8 cellular contexts compared by ENCODE assay signal in genomic region chr10:124744688-124745055, GRCh38. TPM values are rescaled to one million over a fixed set of nuclear protein-coding genes. Genes with fewer than 3 reads are reported as not detected.
DNase-seq lines count a peak whose midpoint lies in the region; TF ChIP-seq lines count a peak whose summit lies in the region.

No MANE protein-coding gene starts in this region.

- H3K9me3 ChIP-seq in right atrium auricular region (no peaks in the 10 kb centered on the region), sigmoid colon (no peaks in the 10 kb centered on the region)

- TF ChIP-seq CTCF in right atrium auricular region (IDR thresholded peaks at IDR 0.05) (peak in 1 of 2 donors; percentile 21), sigmoid colon (IDR thresholded peaks at IDR 0.05) (no peak)

- H3K4me1 ChIP-seq in right atrium auricular region (peaks cover 0 to 48% of the 10 kb centered on the region in 2 donors), sigmoid colon (peaks cover 0 to 49% (median 43%) of the 10 kb centered on the region in 4 donors)

- H3K4me3 ChIP-seq in right atrium auricular region (peak overlapping the region; percentile 47 to 69), sigmoid colon (peak overlapping the region; percentile 36 to 82 (median 76))

- no peak overlapping the region for H3K27ac Mint-ChIP-seq in activated naive CD4-positive, alpha-beta T cell treated with anti-CD3 and anti-CD28 coated beads for 36 hours
- peak overlapping the region; percentile 11 for H3K27ac Mint-ChIP-seq in activated T-helper 1 cell treated with anti-CD3 and anti-CD28 coated beads, Interleukin-12 subunit alpha, Interleukin-12 subunit beta, Interleukin-2, Interleukin-4 antibody, amounts not matched to agents 30 ng/mL and 10 ng/mL and 1 ng/mL, durations not matched to agents 14 hours and 24 hours and 36 hours

- TF ChIP-seq POLR2A in sigmoid colon (IDR thresholded peaks at IDR 0.05): no peak

- DNase-seq in activated naive CD4-positive, alpha-beta T cell treated with anti-CD3 and anti-CD28 coated beads for 36 hours: no peak
- no peak for DNase-seq in activated naive CD4-positive, alpha-beta T cell treated with Interleukin-2 at 50 U/mL for 16 hours
- DNase-seq in activated T-helper 1 cell treated with anti-CD3 and anti-CD28 coated beads, Interleukin-12 subunit alpha, Interleukin-12 subunit beta, Interleukin-2, Interleukin-4 antibody, amounts not matched to agents 30 ng/mL and 10 ng/mL and 1 ng/mL, durations not matched to agents 14 hours and 24 hours and 36 hours (ENCODE audit: low spot score): no peak
- DNase-seq in right atrium auricular region (ENCODE audit: low spot score) (no peak), sigmoid colon (no peak), NCI-H2227 treated with DMSO at 0.1 percent for 48 hours (lab: John Stamatoyannopoulos, UW) (no peak), NCI-H2029 treated with DMSO at 0.1 percent for 48 hours (lab: John Stamatoyannopoulos, UW) (no peak), NCI-H82 (lab: John Stamatoyannopoulos, UW) (no peak)

- TF ChIP-seq EP300 in sigmoid colon (IDR thresholded peaks at IDR 0.05): no peak

- no peaks in the 10 kb centered on the region for H3K27me3 ChIP-seq in right atrium auricular region
- H3K27me3 ChIP-seq in sigmoid colon: no peaks in the 10 kb centered on the region

- CTCF ChIA-PET in activated naive CD4-positive, alpha-beta T cell treated with anti-CD3 and anti-CD28 coated beads for 36 hours (lab: Charles Lee): interaction anchor here (0.6 to 3.9 kb wide), 9 partner anchors 12 to 214 kb away, joined by 3 to 20 read pairs (median 8); no protein-coding TSS in a partner anchor

- peak overlapping the region; percentile 71 for H3K4me3 Mint-ChIP-seq in activated naive CD4-positive, alpha-beta T cell treated with anti-CD3 and anti-CD28 coated beads for 36 hours
- peak overlapping the region; percentile 79 for H3K4me3 Mint-ChIP-seq in activated T-helper 1 cell treated with anti-CD3 and anti-CD28 coated beads, Interleukin-12 subunit alpha, Interleukin-12 subunit beta, Interleukin-2, Interleukin-4 antibody, amounts not matched to agents 30 ng/mL and 10 ng/mL and 1 ng/mL, durations not matched to agents 14 hours and 24 hours and 36 hours

- intact Hi-C loops in activated naive CD4-positive, alpha-beta T cell treated with anti-CD3 and anti-CD28 coated beads for 36 hours (cut with micrococcal nuclease): loop anchor here (1.0 to 5.0 kb wide), 5 partner anchors 47 to 747 kb away; partner anchors contain the start of genes ABRAXAS2, EEF1AKMT2 and LHPP
- intact Hi-C loops in activated T-helper 1 cell treated with anti-CD3 and anti-CD28 coated beads, Interleukin-12 subunit alpha, Interleukin-12 subunit beta, Interleukin-2, Interleukin-4 antibody, amounts not matched to agents 30 ng/mL and 10 ng/mL and 1 ng/mL, durations not matched to agents 14 hours and 24 hours and 36 hours (cut with micrococcal nuclease): loop anchor here (1.0 to 5.0 kb wide), 8 partner anchors 47 to 326 kb away; partner anchors contain the start of genes ABRAXAS2, EEF1AKMT2 and OAT
- intact Hi-C loops in sigmoid colon (cut with DNase I): loop anchor here (1.0 to 10.0 kb wide), 6 partner anchors 42 to 327 kb away; partner anchors contain the start of genes EEF1AKMT2 and OAT

- 0 to 1% methylated on average over 8 of the region's 8 CpGs for WGBS in sigmoid colon, 2 donors

- H3K36me3 Mint-ChIP-seq in activated naive CD4-positive, alpha-beta T cell treated with anti-CD3 and anti-CD28 coated beads for 36 hours (ENCODE audit: low read depth): peaks cover 1% of the 10 kb centered on the region
- H3K36me3 Mint-ChIP-seq in activated T-helper 1 cell treated with anti-CD3 and anti-CD28 coated beads, Interleukin-12 subunit alpha, Interleukin-12 subunit beta, Interleukin-2, Interleukin-4 antibody, amounts not matched to agents 30 ng/mL and 10 ng/mL and 1 ng/mL, durations not matched to agents 14 hours and 24 hours and 36 hours (ENCODE audit: low read depth): peaks cover 25% of the 10 kb centered on the region

- H3K27ac ChIP-seq in right atrium auricular region: peak overlapping the region; percentile 81 to 88
- peak overlapping the region; percentile 86 to 90 (median 89) for H3K27ac ChIP-seq in sigmoid colon

- H3K36me3 ChIP-seq in right atrium auricular region: no peaks in the 10 kb centered on the region
- H3K36me3 ChIP-seq in sigmoid colon: peaks cover 0 to 5% (median 2%) of the 10 kb centered on the region in 4 donors

- no peaks in the 10 kb centered on the region for H3K9me3 Mint-ChIP-seq in activated naive CD4-positive, alpha-beta T cell treated with anti-CD3 and anti-CD28 coated beads for 36 hours
- H3K9me3 Mint-ChIP-seq in activated T-helper 1 cell treated with anti-CD3 and anti-CD28 coated beads, Interleukin-12 subunit alpha, Interleukin-12 subunit beta, Interleukin-2, Interleukin-4 antibody, amounts not matched to agents 30 ng/mL and 10 ng/mL and 1 ng/mL, durations not matched to agents 14 hours and 24 hours and 36 hours: no peaks in the 10 kb centered on the region

- H3K4me1 Mint-ChIP-seq in activated naive CD4-positive, alpha-beta T cell treated with anti-CD3 and anti-CD28 coated beads for 36 hours (ENCODE audit: low read depth): peaks cover 50% of the 10 kb centered on the region
- peaks cover 56% of the 10 kb centered on the region for H3K4me1 Mint-ChIP-seq in activated T-helper 1 cell treated with anti-CD3 and anti-CD28 coated beads, Interleukin-12 subunit alpha, Interleukin-12 subunit beta, Interleukin-2, Interleukin-4 antibody, amounts not matched to agents 30 ng/mL and 10 ng/mL and 1 ng/mL, durations not matched to agents 14 hours and 24 hours and 36 hours (ENCODE audit: low read depth)

- H3K27me3 Mint-ChIP-seq in activated naive CD4-positive, alpha-beta T cell treated with anti-CD3 and anti-CD28 coated beads for 36 hours (ENCODE audit: low read depth): peaks cover 2% of the 10 kb centered on the region
- peaks cover 4% of the 10 kb centered on the region for H3K27me3 Mint-ChIP-seq in activated T-helper 1 cell treated with anti-CD3 and anti-CD28 coated beads, Interleukin-12 subunit alpha, Interleukin-12 subunit beta, Interleukin-2, Interleukin-4 antibody, amounts not matched to agents 30 ng/mL and 10 ng/mL and 1 ng/mL, durations not matched to agents 14 hours and 24 hours and 36 hours (ENCODE audit: insufficient read depth)

RNA-seq across cellular contexts. Expression of gene FAM53B, which starts 0.5 kb away (rescaled TPM):
- 10 to 100 TPM; 11.8 to 11.9 TPM for total RNA-seq in activated naive CD4-positive, alpha-beta T cell treated with anti-CD3 and anti-CD28 coated beads for 36 hours
- total RNA-seq in activated T-helper 1 cell treated with anti-CD3 and anti-CD28 coated beads, Interleukin-12 subunit alpha, Interleukin-12 subunit beta, Interleukin-2, Interleukin-4 antibody, amounts not matched to agents 30 ng/mL and 10 ng/mL and 1 ng/mL, durations not matched to agents 14 hours and 24 hours and 36 hours: 31.8 and 32.7 TPM in 2 replicates
- total RNA-seq in right atrium auricular region: 10 to 100 TPM; 30.3 to 31.1 TPM
- 10 to 100 TPM; 32.3 to 36.6 (median 34.4) TPM for total RNA-seq in sigmoid colon
- polyA plus RNA-seq in sigmoid colon: 10 to 100 TPM in 2 of 3 donors, 1 to 10 TPM in 1; 9.6 to 36.4 (median 12.0) TPM

RNA-seq across cellular contexts. Expression of gene EEF1AKMT2, which starts 47.0 kb away (rescaled TPM):
- total RNA-seq in activated naive CD4-positive, alpha-beta T cell treated with anti-CD3 and anti-CD28 coated beads for 36 hours: 10 to 100 TPM; 22.5 to 25.5 TPM
- total RNA-seq in activated T-helper 1 cell treated with anti-CD3 and anti-CD28 coated beads, Interleukin-12 subunit alpha, Interleukin-12 subunit beta, Interleukin-2, Interleukin-4 antibody, amounts not matched to agents 30 ng/mL and 10 ng/mL and 1 ng/mL, durations not matched to agents 14 hours and 24 hours and 36 hours: 20.5 and 21.3 TPM in 2 replicates
- total RNA-seq in right atrium auricular region (10 to 100 TPM in 1 of 2 donors, 1 to 10 TPM in 1; 9.6 to 10.2 TPM), sigmoid colon (10 to 100 TPM in 3 of 4 donors, 1 to 10 TPM in 1; 10.0 to 19.7 (median 15.5) TPM)
- 10 to 100 TPM; 11.0 to 15.7 (median 15.6) TPM for polyA plus RNA-seq in sigmoid colon

RNA-seq across cellular contexts. Expression of gene ABRAXAS2, which starts 56.9 kb away (rescaled TPM):
- 10 to 100 TPM; 16.6 to 17.9 TPM for total RNA-seq in activated naive CD4-positive, alpha-beta T cell treated with anti-CD3 and anti-CD28 coated beads for 36 hours
- 21.2 and 22.8 TPM in 2 replicates for total RNA-seq in activated T-helper 1 cell treated with anti-CD3 and anti-CD28 coated beads, Interleukin-12 subunit alpha, Interleukin-12 subunit beta, Interleukin-2, Interleukin-4 antibody, amounts not matched to agents 30 ng/mL and 10 ng/mL and 1 ng/mL, durations not matched to agents 14 hours and 24 hours and 36 hours
- 1 to 10 TPM; 9.9 to 10.0 TPM for total RNA-seq in right atrium auricular region
- 10 to 100 TPM in 3 of 4 donors, 1 to 10 TPM in 1; 9.5 to 16.9 (median 12.9) TPM for total RNA-seq in sigmoid colon
- 1 to 10 TPM; 6.0 to 9.7 (median 9.3) TPM for polyA plus RNA-seq in sigmoid colon
